In genomic region chr5:137656558-137656957, GRCh38 we compare ENCODE assay signal across 26 cellular contexts.
DNase-seq lines count a peak whose midpoint lies in the region; ATAC-seq, FAIRE-seq and TF ChIP-seq lines count a peak whose summit lies in the region.
"Had no signal": no experiment of that assay in that cellular context is flagged by ENCODE, and none has a peak within 500 bp of the region (broad histone marks: within the 10 kb centered on the region; RNA-seq: fewer than 3 reads in every experiment).

No MANE protein-coding gene starts in this region.

- 100% methylated on average over 2 of the region's 2 CpGs for WGBS in esophagus muscularis mucosa

- H3K4me1 ChIP-seq in esophagus muscularis mucosa = no peaks in the 10 kb centered on the region
- H3K4me1 ChIP-seq: BE2C, BLaER1 had no signal

- no peaks in the 10 kb centered on the region for H3K27me3 Mint-ChIP-seq in activated T-helper 17 cell treated with anti-CD3 and anti-CD28 coated beads, Interleukin-2, amount 50 U/mL, for 72 hours
- no peaks in the 10 kb centered on the region for H3K27me3 Mint-ChIP-seq in stimulated activated naive B cell treated with anti-CD40 and anti-IgM and Interleukin-4, amounts not matched to agents 10 μg/mL and 1 μg/mL and 100 μg/mL, for 72 hours
- H3K27me3 Mint-ChIP-seq: CD4-positive, alpha-beta memory T cell; CD4-positive, CD25-positive, alpha-beta regulatory T cell; CD8-positive, alpha-beta memory T cell had no signal

- no peak for ATAC-seq in activated T-helper 17 cell treated with anti-CD3 and anti-CD28 coated beads, Interleukin-2, amount 50 U/mL, for 72 hours (replicated peaks)
- ATAC-seq in stimulated activated naive B cell treated with anti-CD40 and anti-IgM and Interleukin-4, amounts not matched to agents 10 μg/mL and 1 μg/mL and 100 μg/mL, for 72 hours (replicated peaks) = no peak
- ATAC-seq: GM12878 had no signal

- H3K27ac ChIP-seq in esophagus muscularis mucosa (replicated peaks in 1 of 4) = no peak overlapping the region
- H3K27ac ChIP-seq: BLaER1 had no signal

- no peak overlapping the region for H3K4me3 Mint-ChIP-seq in activated T-helper 17 cell treated with anti-CD3 and anti-CD28 coated beads, Interleukin-2, amount 50 U/mL, for 72 hours
- no peak overlapping the region for H3K4me3 Mint-ChIP-seq in stimulated activated naive B cell treated with anti-CD40 and anti-IgM and Interleukin-4, amounts not matched to agents 10 μg/mL and 1 μg/mL and 100 μg/mL, for 72 hours
- H3K4me3 Mint-ChIP-seq: CD14-positive monocyte; CD4-positive, alpha-beta memory T cell; CD4-positive, CD25-positive, alpha-beta regulatory T cell; CD8-positive, alpha-beta memory T cell had no signal

- DNase-seq in esophagus muscularis mucosa (ENCODE audit: extremely low spot score) (peak; percentile 57), urothelium cell line (ENCODE audit: low spot score) (no peak), NCI-H524 treated with DMSO at 0.1 percent for 48 hours (lab: John Stamatoyannopoulos, UW) (no peak)
- DNase-seq in stimulated activated naive B cell treated with anti-CD40 and anti-IgM and Interleukin-4, amounts not matched to agents 10 μg/mL and 1 μg/mL and 100 μg/mL, for 72 hours = no peak
- DNase-seq: 8988T; ACHN; BE2C; C1 segment of cervical spinal cord; CD4-positive, alpha-beta memory T cell; CD4-positive, CD25-positive, alpha-beta regulatory T cell; CD8-positive, alpha-beta memory T cell; COR-L47; DMS 273 treated with DMSO at 0.1 percent for 48 hours; DMS153; DMS53; DMS79; DND-41; EL; GDM1 had no signal

- TF ChIP-seq EP300 in esophagus muscularis mucosa (IDR thresholded peaks at IDR 0.05) = no peak

- no peaks in the 10 kb centered on the region for H3K9me3 Mint-ChIP-seq in activated T-helper 17 cell treated with anti-CD3 and anti-CD28 coated beads, Interleukin-2, amount 50 U/mL, for 72 hours
- H3K9me3 Mint-ChIP-seq in stimulated activated naive B cell treated with anti-CD40 and anti-IgM and Interleukin-4, amounts not matched to agents 10 μg/mL and 1 μg/mL and 100 μg/mL, for 72 hours = no peaks in the 10 kb centered on the region
- H3K9me3 Mint-ChIP-seq: CD14-positive monocyte; CD4-positive, alpha-beta memory T cell; CD8-positive, alpha-beta memory T cell had no signal

- H3K4me3 ChIP-seq in esophagus muscularis mucosa = no peak overlapping the region
- H3K4me3 ChIP-seq: BLaER1, GM12878 had no signal

- no peak for TF ChIP-seq POLR2A in esophagus muscularis mucosa (IDR thresholded peaks at IDR 0.05; ENCODE audit: low read depth)

- TF ChIP-seq CTCF in esophagus muscularis mucosa (IDR thresholded peaks at IDR 0.05) = no peak

- H3K27ac Mint-ChIP-seq in activated T-helper 17 cell treated with anti-CD3 and anti-CD28 coated beads, Interleukin-2, amount 50 U/mL, for 72 hours = peak overlapping the region; percentile 12
- H3K27ac Mint-ChIP-seq in stimulated activated naive B cell treated with anti-CD40 and anti-IgM and Interleukin-4, amounts not matched to agents 10 μg/mL and 1 μg/mL and 100 μg/mL, for 72 hours = no peak overlapping the region
- H3K27ac Mint-ChIP-seq: CD14-positive monocyte; CD4-positive, CD25-positive, alpha-beta regulatory T cell; CD8-positive, alpha-beta memory T cell had no signal

- no peaks in the 10 kb centered on the region for H3K36me3 Mint-ChIP-seq in activated T-helper 17 cell treated with anti-CD3 and anti-CD28 coated beads, Interleukin-2, amount 50 U/mL, for 72 hours (ENCODE audit: low read depth)
- H3K36me3 Mint-ChIP-seq in stimulated activated naive B cell treated with anti-CD40 and anti-IgM and Interleukin-4, amounts not matched to agents 10 μg/mL and 1 μg/mL and 100 μg/mL, for 72 hours = no peaks in the 10 kb centered on the region
- H3K36me3 Mint-ChIP-seq: CD14-positive monocyte had no signal

- no peaks in the 10 kb centered on the region for H3K9me3 ChIP-seq in esophagus muscularis mucosa
- H3K9me3 ChIP-seq: BE2C, BLaER1 had no signal

- H3K4me1 Mint-ChIP-seq in activated T-helper 17 cell treated with anti-CD3 and anti-CD28 coated beads, Interleukin-2, amount 50 U/mL, for 72 hours = no peaks in the 10 kb centered on the region
- H3K4me1 Mint-ChIP-seq in stimulated activated naive B cell treated with anti-CD40 and anti-IgM and Interleukin-4, amounts not matched to agents 10 μg/mL and 1 μg/mL and 100 μg/mL, for 72 hours = no peaks in the 10 kb centered on the region
- H3K4me1 Mint-ChIP-seq: CD14-positive monocyte had no signal

- H3K27me3 ChIP-seq in esophagus muscularis mucosa = no peaks in the 10 kb centered on the region
- H3K27me3 ChIP-seq: BE2C, BLaER1 had no signal

- intact Hi-C loops in esophagus muscularis mucosa (cut with DNase I) = no loop called here

- FAIRE-seq in urothelium cell line (lab: Jason Lieb, UNC) = peak; percentile 23
- FAIRE-seq: A204.1, GM12878, GM12892, GM18507 had no signal

- H3K36me3 ChIP-seq in esophagus muscularis mucosa = peaks cover 0 to 20% (median 7%) of the 10 kb centered on the region in 4 donors
- H3K36me3 ChIP-seq: BE2C had no signal
